In the genomic region with DNA sequence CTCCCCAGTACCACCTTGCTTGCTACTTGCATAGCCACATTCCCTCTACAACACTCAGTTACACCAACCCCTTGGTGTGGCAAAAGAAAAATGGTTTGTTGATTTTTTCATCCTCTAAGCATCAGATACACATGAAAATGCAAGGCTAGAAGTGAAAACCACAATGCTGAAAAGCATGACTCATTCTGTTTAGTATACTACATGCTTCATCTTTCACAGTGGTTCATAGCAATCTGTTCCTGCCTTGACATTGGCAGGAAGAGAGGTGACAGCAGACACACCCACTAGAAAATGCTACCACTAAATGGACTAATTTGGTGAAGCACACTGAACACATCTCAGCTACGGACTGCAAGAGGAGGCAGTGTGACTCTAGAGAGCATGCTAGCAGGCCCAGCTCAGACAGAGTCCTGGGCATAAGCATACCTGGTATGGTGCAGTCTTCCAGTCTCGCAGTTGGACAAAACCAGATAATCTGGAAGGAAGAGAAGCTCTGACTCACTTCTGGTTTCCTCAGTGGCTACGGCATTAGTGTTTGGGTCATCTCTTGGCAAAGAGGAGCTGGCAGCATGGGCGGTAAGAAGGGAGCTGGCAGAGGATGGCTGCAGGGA, we compare ENCODE assay signal across 8 cellular contexts. TPM values are rescaled to one million over a fixed set of nuclear protein-coding genes. Genes with fewer than 3 reads are reported as not detected.
A peak's percentile ranks its signal among the peaks of the same experiment; 100 is the strongest.
DNase-seq lines count a peak whose midpoint lies in the region; ATAC-seq, FAIRE-seq and TF ChIP-seq lines count a peak whose summit lies in the region.

No MANE protein-coding gene starts in this region.

- intact Hi-C loops in left ventricle myocardium inferior (cut with micrococcal nuclease) = no loop called here
- intact Hi-C loops in Right ventricle myocardium inferior (cut with DNase I) = no loop called here
- intact Hi-C loops in transverse colon (cut with DNase I; ENCODE audit: low total_unique reads) = no loop called here

- whole genome bisulfite sequencing in transverse colon (ENCODE audit: low coverage in 1 of 2), 2 donors = 76% methylated on average over 4 of the region's 4 CpGs; no CpG with 5 or more reads in 1 of the 2 donors

- CTCF ChIA-PET in T-cell (lab: Charles Lee) = interaction anchor here in 1 of 2 donors (1.4 kb wide), 1 partner anchor 36 kb away, joined by 7 read pairs; no protein-coding TSS in a partner anchor

- H3K9me1 ChIP-seq in keratinocyte (ENCODE audit: control insufficient read depth, extremely low read depth, insufficient read depth, low read length) = no peaks in the 10 kb centered on the region

- H3K27ac Mint-ChIP-seq in T-cell = peak overlapping the region; percentile 91 to 93

- H3K27me3 ChIP-seq in left ventricle myocardium inferior (ENCODE audit: low read depth) = no peaks in the 10 kb centered on the region
- no peaks in the 10 kb centered on the region for H3K27me3 ChIP-seq in keratinocyte (ENCODE audit: control insufficient read depth, extremely low read depth, insufficient read depth, low read length)
- H3K27me3 ChIP-seq in transverse colon = no peaks in the 10 kb centered on the region

- in situ Hi-C loops in transverse colon (cut with MboI; ENCODE audit: low pct_ligation_motif_present in 1 of 4, low pct_unique_long_range_greater_than_20kb in 1 of 4, low sequenced_read_pairs in 3 of 4) = no loop called here

- no peaks in the 10 kb centered on the region for H3K9me3 ChIP-seq in left ventricle myocardium inferior (replicated peaks)
- H3K9me3 ChIP-seq in keratinocyte (ENCODE audit: control insufficient read depth, low read depth, low read length) = no peaks in the 10 kb centered on the region
- H3K9me3 ChIP-seq in transverse colon = no peaks in the 10 kb centered on the region

- no peak overlapping the region for H3K9ac ChIP-seq in keratinocyte (ENCODE audit: control insufficient read depth, extremely low read depth, insufficient read depth, low read length)

- H2AFZ ChIP-seq in keratinocyte (ENCODE audit: control insufficient read depth, low read length) = no peak overlapping the region

- no peaks in the 10 kb centered on the region for H4K20me1 ChIP-seq in keratinocyte (ENCODE audit: control insufficient read depth, extremely low read depth, insufficient read depth, low read length)

- TF ChIP-seq POLR2A in transverse colon (IDR thresholded peaks at IDR 0.05) = no peak

- DNase-seq in left ventricle myocardium inferior (no peak), Right ventricle myocardium inferior (ENCODE audit: missing footprints) (no peak), T-cell (peak in 9 of 34 experiments; percentile 8 to 37 (median 17)), keratinocyte (ENCODE audit: low read depth, low spot score) (no peak), transverse colon (no peak), COR-L47 (lab: John Stamatoyannopoulos, UW) (no peak), mucosa of gallbladder (ENCODE audit: low spot score) (no peak)

- dilution Hi-C loops in keratinocyte (cut with MboI; ENCODE audit: extremely low pct_ligation_motif_present, low sequenced_read_pairs) = no loop called here

- POLR2A ChIA-PET in T-cell (lab: Charles Lee) = interaction anchor here in 1 of 2 donors (0.7 kb wide), 1 partner anchor 113 kb away, joined by 3 read pairs; no protein-coding TSS in a partner anchor

- H3K9me3 Mint-ChIP-seq in T-cell = no peaks in the 10 kb centered on the region

- H3K4me3 ChIP-seq in left ventricle myocardium inferior = no peak overlapping the region
- H3K4me3 ChIP-seq in keratinocyte (ENCODE audit: control insufficient read depth in 2 of 3, extremely low read depth in 1 of 3, insufficient read depth in 2 of 3, low read depth in 1 of 3, low read length in 3 of 3) = no peak overlapping the region
- H3K4me3 ChIP-seq in transverse colon = no peak overlapping the region

- H3K4me1 Mint-ChIP-seq in T-cell = peaks cover 36 to 62% (median 44%) of the 10 kb centered on the region in 3 donors

- peaks cover 40% of the 10 kb centered on the region for H3K36me3 ChIP-seq in left ventricle myocardium inferior
- H3K36me3 ChIP-seq in keratinocyte (ENCODE audit: control insufficient read depth in 2 of 2, extremely low read depth in 1 of 2, insufficient read depth in 2 of 2, low read length in 2 of 2) = no peaks in the 10 kb centered on the region
- H3K36me3 ChIP-seq in transverse colon = no peaks in the 10 kb centered on the region

- peak; percentile 29 for FAIRE-seq in keratinocyte (lab: Jason Lieb, UNC)

- peaks cover 24% of the 10 kb centered on the region for H3K36me3 Mint-ChIP-seq in T-cell

- H3K27me3 Mint-ChIP-seq in T-cell = peaks cover 0 to 5% of the 10 kb centered on the region in 2 donors

- H3K4me2 ChIP-seq in keratinocyte (ENCODE audit: control insufficient read depth, extremely low read depth, insufficient read depth, low read depth, low read length) = no peak overlapping the region

- H3K27ac ChIP-seq in left ventricle myocardium inferior (replicated peaks) (peak overlapping the region; percentile 33), keratinocyte (ENCODE audit: control insufficient read depth, insufficient read depth, low read length) (no peak overlapping the region), transverse colon (peak overlapping the region in 1 of 4 donors; percentile 5)

- H3K4me3 Mint-ChIP-seq in T-cell = peak overlapping the region; percentile 5 to 49 (median 48)

- no peak for TF ChIP-seq CTCF in left ventricle myocardium inferior (IDR thresholded peaks at IDR 0.05; ENCODE audit: borderline replicate concordance)
- no peak for TF ChIP-seq CTCF in keratinocyte (optimal IDR thresholded peaks at IDR 0.05 in 1 of 3, IDR thresholded peaks at IDR 0.05 in 1 of 3, conservative IDR thresholded peaks at IDR 0.05 in 1 of 3; ENCODE audit: extremely low read depth in 1 of 3, insufficient read depth in 2 of 3, low read length in 3 of 3)
- no peak for TF ChIP-seq CTCF in transverse colon (IDR thresholded peaks at IDR 0.05)

- no peak for TF ChIP-seq EP300 in transverse colon (IDR thresholded peaks at IDR 0.05; ENCODE audit: low read depth)

- no peak for ATAC-seq in Right ventricle myocardium inferior
- ATAC-seq in HG02885 (IDR thresholded peaks at IDR 0.05; ENCODE audit: poor library complexity, unreplicated experiment) = peak; percentile 86
- peak; percentile 90 to 96 (median 94) for ATAC-seq in T-cell (replicated peaks in 1 of 4)

- H3K4me1 ChIP-seq in left ventricle myocardium inferior (peaks cover 46% of the 10 kb centered on the region), keratinocyte (ENCODE audit: control insufficient read depth, extremely low read depth, insufficient read depth, low read length) (peaks cover 9% of the 10 kb centered on the region), transverse colon (no peaks in the 10 kb centered on the region)

- H3K79me2 ChIP-seq in keratinocyte (ENCODE audit: control insufficient read depth, insufficient read depth, low read length) = no peaks in the 10 kb centered on the region

RNA-seq across cellular contexts. Expression of a gene that starts 38.0 kb away (rescaled TPM):
- total RNA-seq in left ventricle myocardium inferior = 14.8 TPM
- 12.1 TPM for total RNA-seq in Right ventricle myocardium inferior
- total RNA-seq in T-cell = 10 to 100 TPM in 4 of 5 donors, 1 to 10 TPM in 1; 9.1 to 26.2 (median 18.4) TPM
- polyA plus RNA-seq in keratinocyte = 0.10 to 0.33 TPM (median 0.18 TPM) in 3 replicates
- not detected for polyA plus RNA-seq in keratinocyte (2011; ENCODE audit: low read depth)
- polyA plus RNA-seq in keratinocyte (2011; cell fraction: cytosol; rRNA removed) = 0.19 TPM in 2 replicates
- 0.87 and 1.3 TPM in 2 replicates for polyA plus RNA-seq in keratinocyte (2011; cell fraction: nucleus; rRNA removed)
- 0.16 TPM in 1 of 2 replicates, not detected in the other for polyA plus RNA-seq in keratinocyte (2012; ENCODE audit: low replicate concordance)
- 0.10 to 0.62 TPM (median 0.16 TPM) in 3 replicates for polyA minus RNA-seq in keratinocyte
- not detected for polyA minus RNA-seq in keratinocyte (2011; cell fraction: cytosol; rRNA and poly(A)+ RNA removed)
- polyA minus RNA-seq in keratinocyte (2011; cell fraction: nucleus; rRNA and poly(A)+ RNA removed) = 0.11 and 1.5 TPM in 2 replicates
- 1 to 10 TPM in 3 of 4 donors, under 1 TPM in 1; 0.37 to 4.4 (median 3.0) TPM for total RNA-seq in transverse colon
- 4.6 TPM for total RNA-seq in mucosa of gallbladder

RNA-seq across cellular contexts. Expression of a gene that starts 49.8 kb away (rescaled TPM):
- total RNA-seq in left ventricle myocardium inferior = 18.0 TPM
- total RNA-seq in Right ventricle myocardium inferior = 19.7 TPM
- total RNA-seq in T-cell = 10 to 100 TPM; 56.5 to 63.2 (median 58.5) TPM
- 42.3 to 98.6 TPM (median 80.7 TPM) in 3 replicates for polyA plus RNA-seq in keratinocyte
- polyA plus RNA-seq in keratinocyte (2011; ENCODE audit: low read depth) = 163 TPM
- 51.9 and 71.3 TPM in 2 replicates for polyA plus RNA-seq in keratinocyte (2011; cell fraction: cytosol; rRNA removed)
- 67.6 and 97.8 TPM in 2 replicates for polyA plus RNA-seq in keratinocyte (2011; cell fraction: nucleus; rRNA removed)
- 50.2 and 75.9 TPM in 2 replicates for polyA plus RNA-seq in keratinocyte (2012; ENCODE audit: low replicate concordance)
- polyA minus RNA-seq in keratinocyte = 38.2 to 79.0 TPM (median 40.9 TPM) in 3 replicates
- 22.4 TPM for polyA minus RNA-seq in keratinocyte (2011; cell fraction: cytosol; rRNA and poly(A)+ RNA removed)
- polyA minus RNA-seq in keratinocyte (2011; cell fraction: nucleus; rRNA and poly(A)+ RNA removed) = 24.8 and 42.6 TPM in 2 replicates
- 100 to 1,000 TPM in 1 of 4 donors, 10 to 100 TPM in 3; 12.7 to 134 (median 24.9) TPM for total RNA-seq in transverse colon
- 26.9 TPM for total RNA-seq in mucosa of gallbladder

RNA-seq across cellular contexts. Expression of a gene that starts 59.5 kb away (rescaled TPM):
- total RNA-seq in left ventricle myocardium inferior (not detected), Right ventricle myocardium inferior (not detected), T-cell (1 to 10 TPM in 1 of 5 donors, not detected in 4; 3.4 TPM), transverse colon (not detected), mucosa of gallbladder (not detected)
- not detected in 3 replicates for polyA plus RNA-seq in keratinocyte
- not detected for polyA plus RNA-seq in keratinocyte (2011; ENCODE audit: low read depth)
- not detected in 2 replicates for polyA plus RNA-seq in keratinocyte (2011; cell fraction: cytosol; rRNA removed)
- polyA plus RNA-seq in keratinocyte (2011; cell fraction: nucleus; rRNA removed) = not detected in 2 replicates
- not detected in 2 replicates for polyA plus RNA-seq in keratinocyte (2012; ENCODE audit: low replicate concordance)
- polyA minus RNA-seq in keratinocyte = not detected in 3 replicates
- polyA minus RNA-seq in keratinocyte (2011; cell fraction: cytosol; rRNA and poly(A)+ RNA removed) = not detected
- polyA minus RNA-seq in keratinocyte (2011; cell fraction: nucleus; rRNA and poly(A)+ RNA removed) = not detected in 2 replicates
